In the genomic region with DNA sequence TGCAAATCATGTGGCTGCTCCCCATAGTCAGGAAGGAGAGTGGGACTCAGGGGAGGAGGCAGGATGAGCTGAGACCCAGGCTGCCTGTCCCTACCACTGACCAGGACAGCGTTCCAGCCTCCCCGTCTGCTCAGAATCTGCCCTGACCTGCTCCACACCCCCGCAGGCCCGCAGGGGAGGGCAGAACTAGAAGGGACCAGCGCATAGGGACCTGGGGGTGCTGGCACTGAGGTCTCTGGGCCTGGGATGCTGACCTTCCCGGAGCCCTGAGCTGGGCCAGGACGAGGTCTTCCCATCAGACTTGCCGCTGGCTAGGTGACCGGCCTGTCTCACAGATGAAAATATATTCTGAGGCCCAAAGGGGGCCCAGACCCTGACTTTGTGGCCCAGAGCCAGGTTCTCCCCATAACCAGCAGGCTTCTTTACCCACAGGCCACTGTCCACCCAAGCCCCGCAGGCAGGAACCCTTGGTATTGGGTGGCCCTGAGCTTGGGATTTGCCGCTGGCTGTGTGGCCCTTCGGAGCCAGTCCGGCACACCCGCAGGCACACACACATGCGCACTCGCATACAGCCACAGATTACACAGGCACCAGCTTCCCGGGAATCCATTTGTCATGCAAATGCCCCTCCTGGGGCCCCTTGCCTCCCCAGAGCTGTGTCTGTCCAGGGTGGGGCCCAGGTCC, we compare ENCODE assay signal across 1 cellular context.
TF ChIP-seq lines count a peak whose summit lies in the region.

No MANE protein-coding gene starts in this region.

TF ChIP-seq in GM23338, 12 proteins besides CTCF, POLR2A, EP300 and RAD21 (continued from another document):
- TF ChIP-seq, protein P1, sequence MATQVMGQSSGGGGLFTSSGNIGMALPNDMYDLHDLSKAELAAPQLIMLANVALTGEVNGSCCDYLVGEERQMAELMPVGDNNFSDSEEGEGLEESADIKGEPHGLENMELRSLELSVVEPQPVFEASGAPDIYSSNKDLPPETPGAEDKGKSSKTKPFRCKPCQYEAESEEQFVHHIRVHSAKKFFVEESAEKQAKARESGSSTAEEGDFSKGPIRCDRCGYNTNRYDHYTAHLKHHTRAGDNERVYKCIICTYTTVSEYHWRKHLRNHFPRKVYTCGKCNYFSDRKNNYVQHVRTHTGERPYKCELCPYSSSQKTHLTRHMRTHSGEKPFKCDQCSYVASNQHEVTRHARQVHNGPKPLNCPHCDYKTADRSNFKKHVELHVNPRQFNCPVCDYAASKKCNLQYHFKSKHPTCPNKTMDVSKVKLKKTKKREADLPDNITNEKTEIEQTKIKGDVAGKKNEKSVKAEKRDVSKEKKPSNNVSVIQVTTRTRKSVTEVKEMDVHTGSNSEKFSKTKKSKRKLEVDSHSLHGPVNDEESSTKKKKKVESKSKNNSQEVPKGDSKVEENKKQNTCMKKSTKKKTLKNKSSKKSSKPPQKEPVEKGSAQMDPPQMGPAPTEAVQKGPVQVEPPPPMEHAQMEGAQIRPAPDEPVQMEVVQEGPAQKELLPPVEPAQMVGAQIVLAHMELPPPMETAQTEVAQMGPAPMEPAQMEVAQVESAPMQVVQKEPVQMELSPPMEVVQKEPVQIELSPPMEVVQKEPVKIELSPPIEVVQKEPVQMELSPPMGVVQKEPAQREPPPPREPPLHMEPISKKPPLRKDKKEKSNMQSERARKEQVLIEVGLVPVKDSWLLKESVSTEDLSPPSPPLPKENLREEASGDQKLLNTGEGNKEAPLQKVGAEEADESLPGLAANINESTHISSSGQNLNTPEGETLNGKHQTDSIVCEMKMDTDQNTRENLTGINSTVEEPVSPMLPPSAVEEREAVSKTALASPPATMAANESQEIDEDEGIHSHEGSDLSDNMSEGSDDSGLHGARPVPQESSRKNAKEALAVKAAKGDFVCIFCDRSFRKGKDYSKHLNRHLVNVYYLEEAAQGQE (IDR thresholded peaks at IDR 0.05; ENCODE audit: unreplicated experiment), result no peak
- no peak for TF ChIP-seq ZNF114 (CRISPR knock-in tag; IDR thresholded peaks at IDR 0.05)
- no peak for TF ChIP-seq EZH2 (IDR thresholded peaks at IDR 0.05; ENCODE audit: low read depth, unreplicated experiment)
- TF ChIP-seq, protein P2, sequence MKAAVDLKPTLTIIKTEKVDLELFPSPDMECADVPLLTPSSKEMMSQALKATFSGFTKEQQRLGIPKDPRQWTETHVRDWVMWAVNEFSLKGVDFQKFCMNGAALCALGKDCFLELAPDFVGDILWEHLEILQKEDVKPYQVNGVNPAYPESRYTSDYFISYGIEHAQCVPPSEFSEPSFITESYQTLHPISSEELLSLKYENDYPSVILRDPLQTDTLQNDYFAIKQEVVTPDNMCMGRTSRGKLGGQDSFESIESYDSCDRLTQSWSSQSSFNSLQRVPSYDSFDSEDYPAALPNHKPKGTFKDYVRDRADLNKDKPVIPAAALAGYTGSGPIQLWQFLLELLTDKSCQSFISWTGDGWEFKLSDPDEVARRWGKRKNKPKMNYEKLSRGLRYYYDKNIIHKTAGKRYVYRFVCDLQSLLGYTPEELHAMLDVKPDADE (IDR thresholded peaks at IDR 0.05), result no peak
- TF ChIP-seq POLR2AphosphoS5 (IDR thresholded peaks at IDR 0.05; ENCODE audit: low read depth), result no peak
- no peak for TF ChIP-seq JUNB (IDR thresholded peaks at IDR 0.05; ENCODE audit: unreplicated experiment)
- no peak for TF ChIP-seq STAT1 (IDR thresholded peaks at IDR 0.05; ENCODE audit: unreplicated experiment)
